ENCODE assay signal across 8 cellular contexts in the genomic region with DNA sequence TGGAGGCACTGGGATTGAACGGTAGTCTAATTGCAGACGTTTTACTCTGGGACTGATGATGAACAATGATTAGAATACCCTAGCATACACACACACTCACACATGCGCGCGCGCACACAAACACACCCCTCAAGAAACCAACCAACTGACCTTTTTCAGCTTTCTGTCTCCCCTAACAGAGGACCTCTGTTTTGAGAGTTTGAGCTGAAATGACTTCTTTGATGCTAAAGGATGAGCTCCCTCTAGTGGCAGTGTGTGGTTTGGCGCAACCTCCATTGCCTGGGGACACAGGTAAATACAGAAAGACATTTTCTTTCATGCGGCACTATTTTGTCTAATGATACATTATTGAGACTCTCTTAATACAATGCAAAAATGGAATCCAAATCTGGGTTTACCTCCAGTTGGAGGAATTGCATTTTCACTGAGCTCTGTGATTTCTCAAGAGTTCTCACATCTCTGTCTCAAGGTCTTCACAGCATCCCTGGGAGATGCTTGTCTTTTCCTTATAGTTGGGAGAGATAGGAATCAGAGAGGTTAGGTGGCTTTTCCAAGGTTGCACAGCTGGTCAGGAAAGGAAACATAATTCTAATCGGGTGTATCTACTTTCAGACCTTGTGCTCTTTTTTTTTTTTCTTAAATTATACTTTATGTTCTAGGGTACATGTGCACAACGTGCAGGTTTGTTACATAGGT.
DNase-seq lines count a peak whose midpoint lies in the region; ATAC-seq and TF ChIP-seq lines count a peak whose summit lies in the region.

No MANE protein-coding gene starts in this region.

- H3K9me3 ChIP-seq in SK-N-MC (ENCODE audit: low read depth, low read length) (no peaks in the 10 kb centered on the region), sigmoid colon (no peaks in the 10 kb centered on the region)

- no peak for TF ChIP-seq EP300 in sigmoid colon (IDR thresholded peaks at IDR 0.05)

- intact Hi-C loops in left cardiac atrium (cut with DNase I) (loop anchor here in 1 of 2 donors (5.0 kb wide), 1 partner anchor 270 kb away; no protein-coding TSS in a partner anchor), sigmoid colon (cut with DNase I) (loop anchor here (5.0 kb wide), 1 partner anchor 275 kb away; no protein-coding TSS in a partner anchor)

- H3K9ac ChIP-seq in SK-N-MC (ENCODE audit: insufficient read length) = no peak overlapping the region

- H3K4me3 ChIP-seq in SK-N-MC (no peak overlapping the region), sigmoid colon (no peak overlapping the region)

- peak; percentile 47 for DNase-seq in EH (ENCODE audit: low read depth)
- DNase-seq in M059J (ENCODE audit: low read depth) = peak; percentile 54
- peak; percentile 16 for DNase-seq in SK-N-MC (ENCODE audit: low read depth, low spot score)
- peak; percentile 65 for DNase-seq in activated naive CD4-positive, alpha-beta T cell treated with anti-CD3 and anti-CD28 coated beads, Interleukin-2, amount 50 U/mL, for 16 hours
- DNase-seq in left cardiac atrium = peak; percentile 43
- no peak for DNase-seq in sigmoid colon
- DNase-seq in occipital lobe (lab: John Stamatoyannopoulos, UW) = no peak

- no peaks in the 10 kb centered on the region for H3K4me1 ChIP-seq in sigmoid colon

- WGBS in sigmoid colon, 2 donors = 32 to 39% methylated on average over 10 of the region's 10 CpGs

- ATAC-seq in GM21717 (IDR thresholded peaks at IDR 0.05; ENCODE audit: unreplicated experiment) (peak; percentile 56), left cardiac atrium (peak; percentile 44 to 50)

- no peaks in the 10 kb centered on the region for H3K27me3 ChIP-seq in sigmoid colon

- peak in 3 of 4 experiments; percentile 52 to 78 (median 55) for TF ChIP-seq CTCF in sigmoid colon (IDR thresholded peaks at IDR 0.05)

- no peaks in the 10 kb centered on the region for H3K36me3 ChIP-seq in SK-N-MC (ENCODE audit: insufficient read depth, low read length)
- H3K36me3 ChIP-seq in sigmoid colon = no peaks in the 10 kb centered on the region

- no peak for TF ChIP-seq POLR2A in sigmoid colon (IDR thresholded peaks at IDR 0.05)

- no peak overlapping the region for H3K27ac ChIP-seq in SK-N-MC
- H3K27ac ChIP-seq in sigmoid colon = no peak overlapping the region

Comparison
In these comparisons a context has a peak if more than half of its experiments do, and no peak if none do; other contexts are left out.
1. DNase-seq: peak in EH (single experiment), M059J (single experiment), SK-N-MC (single experiment), activated naive CD4-positive, alpha-beta T cell treated with anti-CD3 and anti-CD28 coated beads, Interleukin-2, amount 50 U/mL, for 16 hours (single experiment) and left cardiac atrium (single experiment); none in sigmoid colon (single experiment) and occipital lobe (single experiment).